7 cellular contexts compared by ENCODE assay signal in genomic region chr19:17078038-17078919, GRCh38. TPM values are rescaled to one million over a fixed set of nuclear protein-coding genes. Genes with fewer than 3 reads are reported as not detected.
DNase-seq lines count a peak whose midpoint lies in the region; ATAC-seq, FAIRE-seq and TF ChIP-seq lines count a peak whose summit lies in the region.

No MANE protein-coding gene starts in this region.

- H3K27ac Mint-ChIP-seq in GM23338 (no peak overlapping the region), WTC11 (no peak overlapping the region)
- H3K27ac Mint-ChIP-seq in stimulated activated naive CD8-positive, alpha-beta T cell treated with anti-CD3 and anti-CD28 coated beads, Interleukin-15, Interleukin-2, amounts not matched to agents 100 ng/mL and 50 ng/mL, for 24 hours: no peak overlapping the region

- no peaks in the 10 kb centered on the region for H3K9me2 ChIP-seq in GM23338 (ENCODE audit: insufficient read depth)

- WGBS in gastroesophageal sphincter (ENCODE audit: low coverage in 1 of 2), 2 donors: 74 to 85% methylated on average over 6 to 14 of the region's 18 CpGs

- H3K4me3 ChIP-seq in GM23338 (no peak overlapping the region), gastroesophageal sphincter (no peak overlapping the region)

- FAIRE-seq in frontal cortex (lab: Jason Lieb, UNC): no peak

- H3K4me1 ChIP-seq in GM23338 (ENCODE audit: insufficient read depth): peaks cover 13% of the 10 kb centered on the region; the same call in 1 of the 2 replicates
- H3K4me1 ChIP-seq in gastroesophageal sphincter: peaks cover 0 to 86% (median 52%) of the 10 kb centered on the region in 3 donors

- CTCF ChIA-PET in WTC11 (lab: Charles Lee): no interaction called here

- peaks cover 87% of the 10 kb centered on the region for H3K79me2 ChIP-seq in GM23338 (replicated peaks; ENCODE audit: insufficient read depth)

- no peak for TF ChIP-seq CTCF in GM23338 (conservative IDR thresholded peaks at IDR 0.05; ENCODE audit: low read depth in 2 of 2)
- no peak for TF ChIP-seq CTCF in WTC11 (IDR thresholded peaks at IDR 0.05)
- TF ChIP-seq CTCF in gastroesophageal sphincter (IDR thresholded peaks at IDR 0.05): no peak

- peaks cover 3% of the 10 kb centered on the region; the same call in 1 of the 2 replicates for H3F3A ChIP-seq in GM23338 (replicated peaks; ENCODE audit: low read depth)

- DNase-seq in GM23338 (ENCODE audit: low spot score): no peak
- no peak for DNase-seq in WTC11 (ENCODE audit: low spot score)
- no peak for DNase-seq in superior temporal gyrus (ENCODE audit: extremely low spot score)
- no peak for DNase-seq in frontal cortex (ENCODE audit: low spot score in 2 of 2)

- H2AFZ ChIP-seq in GM23338: no peak overlapping the region

- peaks cover 6% of the 10 kb centered on the region for H3K36me3 Mint-ChIP-seq in GM23338 (ENCODE audit: low read depth)
- H3K36me3 Mint-ChIP-seq in WTC11: peaks cover under 1% of the 10 kb centered on the region
- H3K36me3 Mint-ChIP-seq in stimulated activated naive CD8-positive, alpha-beta T cell treated with anti-CD3 and anti-CD28 coated beads, Interleukin-15, Interleukin-2, amounts not matched to agents 100 ng/mL and 50 ng/mL, for 24 hours (ENCODE audit: low read depth): peaks cover 7% of the 10 kb centered on the region

- no peak for TF ChIP-seq EP300 in gastroesophageal sphincter (IDR thresholded peaks at IDR 0.05)

- ATAC-seq in GM23338 (no peak), WTC11 (no peak), gastroesophageal sphincter (no peak), GM18907 (IDR thresholded peaks at IDR 0.05; ENCODE audit: unreplicated experiment) (no peak)

- H4K20me1 ChIP-seq in GM23338 (replicated peaks; ENCODE audit: insufficient read depth): peaks cover 50% of the 10 kb centered on the region

- no peaks in the 10 kb centered on the region for H3K9me3 ChIP-seq in gastroesophageal sphincter

- H3K36me3 ChIP-seq in GM23338 (ENCODE audit: insufficient read depth) (no peaks in the 10 kb centered on the region), gastroesophageal sphincter (no peaks in the 10 kb centered on the region)

- H3K27me3 Mint-ChIP-seq in GM23338 (ENCODE audit: insufficient read depth, low read depth, poor library complexity): peaks cover 18% of the 10 kb centered on the region
- H3K27me3 Mint-ChIP-seq in WTC11 (ENCODE audit: low read depth): peaks cover 2% of the 10 kb centered on the region; the same call in 1 of the 2 replicates
- H3K27me3 Mint-ChIP-seq in stimulated activated naive CD8-positive, alpha-beta T cell treated with anti-CD3 and anti-CD28 coated beads, Interleukin-15, Interleukin-2, amounts not matched to agents 100 ng/mL and 50 ng/mL, for 24 hours: no peaks in the 10 kb centered on the region

- H3K27ac ChIP-seq in GM23338 (ENCODE audit: low read depth): 0 out of 2 replicates have a peak overlapping the region, but pooled peaks have one; percentile 26
- H3K27ac ChIP-seq in gastroesophageal sphincter: peak overlapping the region in 3 of 4 donors; percentile 86 to 92 (median 90)

- POLR2A ChIA-PET in WTC11 (lab: Charles Lee): no interaction called here

- H3K9me3 Mint-ChIP-seq in GM23338 (no peaks in the 10 kb centered on the region), WTC11 (no peaks in the 10 kb centered on the region)
- no peaks in the 10 kb centered on the region for H3K9me3 Mint-ChIP-seq in stimulated activated naive CD8-positive, alpha-beta T cell treated with anti-CD3 and anti-CD28 coated beads, Interleukin-15, Interleukin-2, amounts not matched to agents 100 ng/mL and 50 ng/mL, for 24 hours

- peaks cover 47% of the 10 kb centered on the region for H3K4me1 Mint-ChIP-seq in GM23338
- peaks cover 58% of the 10 kb centered on the region for H3K4me1 Mint-ChIP-seq in WTC11
- H3K4me1 Mint-ChIP-seq in stimulated activated naive CD8-positive, alpha-beta T cell treated with anti-CD3 and anti-CD28 coated beads, Interleukin-15, Interleukin-2, amounts not matched to agents 100 ng/mL and 50 ng/mL, for 24 hours (ENCODE audit: low read depth): peaks cover 79% of the 10 kb centered on the region

- H3K4me2 ChIP-seq in GM23338: 0 out of 2 replicates have a peak overlapping the region, but pooled peaks have one; percentile 38

- H3K4me3 Mint-ChIP-seq in GM23338 (peak overlapping the region; percentile 28; the same call in 2 of the 3 replicates), WTC11 (peak overlapping the region; percentile 98; the same call in 1 of the 2 replicates)
- H3K4me3 Mint-ChIP-seq in stimulated activated naive CD8-positive, alpha-beta T cell treated with anti-CD3 and anti-CD28 coated beads, Interleukin-15, Interleukin-2, amounts not matched to agents 100 ng/mL and 50 ng/mL, for 24 hours: peak overlapping the region; percentile 95

- no peaks in the 10 kb centered on the region for H3K27me3 ChIP-seq in GM23338 (ENCODE audit: insufficient read depth)
- no peaks in the 10 kb centered on the region for H3K27me3 ChIP-seq in gastroesophageal sphincter

- no peak for TF ChIP-seq POLR2A in gastroesophageal sphincter (IDR thresholded peaks at IDR 0.05)

TF ChIP-seq in GM23338, 12 proteins besides CTCF, POLR2A, EP300 and RAD21 (continues in another document):
- no peak for TF ChIP-seq ZNF114 (CRISPR knock-in tag; IDR thresholded peaks at IDR 0.05)
- no peak for TF ChIP-seq REST (IDR thresholded peaks at IDR 0.05; ENCODE audit: unreplicated experiment)

TF ChIP-seq in WTC11, 78 proteins besides CTCF, POLR2A, EP300 and RAD21 (continues in another document):
- TF ChIP-seq ZNF671 (CRISPR knock-in tag; IDR thresholded peaks at IDR 0.05): no peak
- TF ChIP-seq PRRX2 (CRISPR knock-in tag; IDR thresholded peaks at IDR 0.05): no peak
- TF ChIP-seq FOXJ3 (CRISPR knock-in tag; IDR thresholded peaks at IDR 0.05; ENCODE audit: borderline replicate concordance): no peak
- no peak for TF ChIP-seq ATF2 (CRISPR knock-in tag; IDR thresholded peaks at IDR 0.05; ENCODE audit: borderline replicate concordance, low read depth)
- no peak for TF ChIP-seq EMX1 (CRISPR knock-in tag; IDR thresholded peaks at IDR 0.05)
- TF ChIP-seq FOXK1 (CRISPR knock-in tag; IDR thresholded peaks at IDR 0.05): no peak
- TF ChIP-seq ARID4B (CRISPR knock-in tag; IDR thresholded peaks at IDR 0.05; ENCODE audit: borderline replicate concordance): no peak

RNA-seq across cellular contexts. Expression of gene MYO9B, which starts 2.7 kb away (rescaled TPM):
- 61.3 and 65.6 TPM in 2 replicates for total RNA-seq in GM23338 (2014; rRNA removed; shearing (Covaris generic))
- 28.7 and 29.0 TPM in 2 replicates for polyA plus RNA-seq in GM23338 (2016; fragmentation: Nextera tagmentation; extraction: Ambion mirVana)
- total RNA-seq in WTC11 (2021) (70.3 to 94.3 TPM (median 73.4 TPM) in 3 replicates), gastroesophageal sphincter (10 to 100 TPM; 38.1 to 77.7 (median 66.2) TPM), frontal cortex (21.2 TPM)

RNA-seq across cellular contexts. Expression of gene HAUS8, which starts 3.0 kb away (rescaled TPM):
- total RNA-seq in GM23338 (2014; rRNA removed; shearing (Covaris generic)): 10.6 and 11.1 TPM in 2 replicates
- polyA plus RNA-seq in GM23338 (2016; fragmentation: Nextera tagmentation; extraction: Ambion mirVana): 33.3 and 35.5 TPM in 2 replicates
- total RNA-seq in WTC11 (2021) (27.9 to 29.9 TPM (median 29.7 TPM) in 3 replicates), gastroesophageal sphincter (1 to 10 TPM; 3.2 to 6.4 (median 5.5) TPM), frontal cortex (2.0 TPM)

RNA-seq across cellular contexts. Expression of gene CPAMD8, which starts 51.7 kb away (rescaled TPM):
- 11.8 and 14.1 TPM in 2 replicates for total RNA-seq in GM23338 (2014; rRNA removed; shearing (Covaris generic))
- polyA plus RNA-seq in GM23338 (2016; fragmentation: Nextera tagmentation; extraction: Ambion mirVana): 4.4 and 4.6 TPM in 2 replicates
- 6.9 to 10.8 TPM (median 7.9 TPM) in 3 replicates for total RNA-seq in WTC11 (2021)
- 10 to 100 TPM in 1 of 4 donors, 1 to 10 TPM in 3; 6.9 to 12.0 (median 9.2) TPM for total RNA-seq in gastroesophageal sphincter
- 4.9 TPM for total RNA-seq in frontal cortex

Comparison
In these comparisons a context has a peak if more than half of its experiments do, and no peak if none do; other contexts are left out.
1. H3K4me3 Mint-ChIP-seq: peak in every context shown above with its lines; median percentile 98 in WTC11; 95 in stimulated activated naive CD8-positive, alpha-beta T cell treated with anti-CD3 and anti-CD28 coated beads, Interleukin-15, Interleukin-2, amounts not matched to agents 100 ng/mL and 50 ng/mL, for 24 hours; 28 in GM23338.